ENCODE assay signal across 1 cellular context in the genomic region with DNA sequence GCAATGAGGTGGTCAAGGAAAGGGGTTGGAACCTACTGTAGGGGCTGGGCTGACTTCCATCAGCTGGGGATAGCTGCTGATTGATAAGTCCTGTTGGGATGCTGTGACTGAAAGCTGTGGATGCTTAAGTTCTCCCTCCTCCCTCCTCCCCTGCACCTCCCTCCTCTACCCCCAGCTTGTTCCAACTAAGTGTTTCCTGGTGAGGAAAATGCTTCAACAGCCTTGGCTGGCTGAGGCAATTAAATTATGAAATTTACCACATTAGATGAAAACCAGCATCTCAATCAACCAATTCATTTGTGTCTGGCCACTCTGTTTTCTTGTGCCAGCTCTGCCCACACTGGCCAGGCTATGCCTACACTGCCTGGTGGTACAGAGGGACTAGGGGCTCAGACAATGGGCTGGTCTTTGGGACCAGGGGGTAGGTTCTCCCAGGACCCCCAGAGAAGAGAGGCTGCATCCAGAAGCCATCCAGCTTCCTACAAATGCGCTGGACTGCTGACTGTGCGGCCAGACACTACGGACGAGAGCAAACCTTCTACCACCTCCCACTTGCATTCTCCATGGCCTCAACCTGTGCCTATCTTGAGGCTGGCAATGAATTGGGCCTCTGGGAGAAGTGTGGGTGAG.
TF ChIP-seq lines count a peak whose summit lies in the region.

No MANE protein-coding gene starts in this region.

TF ChIP-seq in HepG2, 621 proteins besides CTCF, POLR2A, EP300 and RAD21:
- TF ChIP-seq ZNF160 (CRISPR knock-in tag; IDR thresholded peaks at IDR 0.05) (no peak), ZNF251 (CRISPR knock-in tag; IDR thresholded peaks at IDR 0.05) (no peak), GTF2F1 (IDR thresholded peaks at IDR 0.05; ENCODE audit: low read length) (no peak), MAFG (CRISPR knock-in tag; IDR thresholded peaks at IDR 0.05) (no peak), MAFK (conservative IDR thresholded peaks at IDR 0.05 in 1 of 2, IDR thresholded peaks at IDR 0.05 in 1 of 2; ENCODE audit: low read length in 2 of 2) (no peak)
TF ChIP-seq in HepG2: peak in this region for 0.
